ENCODE assay signal across 1 cellular context in the genomic region with DNA sequence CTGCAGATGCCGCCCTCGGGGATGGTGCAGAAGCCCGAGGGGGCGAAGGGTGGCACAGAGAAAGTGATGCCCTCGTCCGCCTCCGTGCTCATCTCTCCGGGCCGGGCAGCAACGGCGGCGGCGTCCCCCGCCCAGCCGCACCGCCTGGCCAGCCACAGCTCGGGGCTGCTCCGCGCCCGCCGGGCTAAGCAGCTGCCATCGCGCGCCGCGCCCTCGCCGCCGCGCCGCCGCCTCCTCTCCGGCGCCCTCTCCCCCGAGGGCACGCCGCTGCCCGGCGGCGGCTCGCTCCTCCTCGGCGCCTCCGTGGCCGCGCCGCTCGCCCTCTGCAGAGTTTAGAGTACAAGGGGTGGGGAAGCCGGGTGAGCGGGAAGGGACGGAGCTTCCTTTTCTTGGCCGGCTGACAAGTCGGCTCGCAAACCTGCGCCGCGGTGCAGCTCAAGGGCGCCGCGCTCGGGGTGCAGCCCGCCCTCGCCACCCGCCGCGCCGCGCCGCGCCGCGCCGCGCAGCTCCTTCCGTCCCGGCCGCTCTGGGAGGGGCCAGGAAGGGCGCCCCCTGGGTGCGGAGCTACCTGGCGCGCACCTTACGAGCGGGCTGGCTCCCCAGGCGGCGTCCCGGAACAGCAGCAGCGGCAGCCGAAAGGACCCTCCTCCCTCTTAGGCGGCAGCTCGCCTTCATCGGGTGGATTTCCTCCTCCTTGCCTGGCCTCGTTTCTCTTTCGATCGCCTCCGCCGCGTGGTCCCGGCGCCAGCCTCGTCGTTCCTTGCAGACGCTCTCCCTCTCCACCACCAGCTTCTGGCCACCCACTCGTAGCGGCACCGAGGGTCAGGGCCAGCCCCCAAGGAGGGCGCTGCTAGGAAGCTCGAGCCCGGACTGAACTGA.
TF ChIP-seq lines count a peak whose summit lies in the region.

TSS of gene MAP3K5 (minus strand) at position 412 of the 879 bp plus-strand sequence. CDS start at position 92, 320 bp downstream.

TF ChIP-seq in A549, 52 proteins besides CTCF, POLR2A, EP300 and RAD21 (continued from another document):
- TF ChIP-seq JUN (IDR thresholded peaks at IDR 0.05) (peak in 1 of 2 experiments; percentile 51; a peak in 2 of 5 replicates), PHF8 (IDR thresholded peaks at IDR 0.05; ENCODE audit: borderline replicate concordance, low read depth) (peak; percentile 61; the same call in 1 of the 2 replicates), CBX2 (IDR thresholded peaks at IDR 0.05; ENCODE audit: borderline replicate concordance, low read depth) (no peak), REST (IDR thresholded peaks at IDR 0.05) (no peak), ZC3H11A (IDR thresholded peaks at IDR 0.05) (no peak), BHLHE40 (IDR thresholded peaks at IDR 0.05; ENCODE audit: low read depth, low read length) (no peak), FOXS1 (CRISPR knock-in tag; IDR thresholded peaks at IDR 0.05) (no peak), RCOR1 (IDR thresholded peaks at IDR 0.05; ENCODE audit: low read depth, low read length) (no peak), ZFP36 (IDR thresholded peaks at IDR 0.05; ENCODE audit: borderline replicate concordance, partially characterized antibody) (no peak), ZSCAN20 (CRISPR knock-in tag; IDR thresholded peaks at IDR 0.05) (no peak), HOXA7 (CRISPR knock-in tag; IDR thresholded peaks at IDR 0.05) (no peak)
